In the genomic region with DNA sequence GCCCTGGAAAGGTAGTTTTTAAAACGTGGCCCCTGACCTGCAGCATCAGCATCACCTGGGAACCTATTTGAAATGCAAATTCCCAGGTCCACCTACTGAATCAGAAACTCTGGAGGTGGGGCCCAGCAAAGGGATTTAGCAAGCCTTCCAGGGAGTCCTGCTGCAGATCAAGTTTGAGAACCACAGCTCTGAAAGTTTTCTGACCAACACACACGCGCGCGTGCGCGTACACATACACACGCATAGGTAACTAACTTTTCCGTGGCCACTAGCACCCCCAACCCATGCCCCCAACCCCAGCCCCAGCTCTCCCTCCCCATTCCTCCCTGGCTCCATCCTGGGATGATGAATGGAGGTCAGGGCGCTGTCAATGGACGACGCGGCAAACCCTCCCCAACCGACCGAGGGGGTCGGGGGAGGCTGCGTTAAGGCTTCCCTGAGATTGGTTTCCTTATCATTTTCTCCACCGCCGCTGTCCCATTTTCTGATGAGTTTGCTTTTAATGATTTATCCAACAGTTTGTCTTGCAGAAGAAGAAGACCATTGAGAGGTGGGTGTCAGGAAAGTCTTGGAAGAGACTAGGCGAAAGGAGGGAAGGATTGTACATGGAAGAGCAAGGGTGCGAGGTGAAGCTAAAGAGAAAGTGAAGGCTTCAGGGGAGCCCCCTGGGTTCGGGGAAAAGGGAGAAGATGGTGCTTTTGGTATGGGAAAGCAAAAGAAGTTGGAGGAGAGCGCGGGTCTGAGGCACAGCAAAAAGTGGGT, we compare ENCODE assay signal across 1 cellular context.
TF ChIP-seq lines count a peak whose summit lies in the region.

No MANE protein-coding gene starts in this region.

TF ChIP-seq in HEK293T, 16 proteins besides CTCF, POLR2A, EP300 and RAD21 (continued from another document):
- TF ChIP-seq, protein P1, sequence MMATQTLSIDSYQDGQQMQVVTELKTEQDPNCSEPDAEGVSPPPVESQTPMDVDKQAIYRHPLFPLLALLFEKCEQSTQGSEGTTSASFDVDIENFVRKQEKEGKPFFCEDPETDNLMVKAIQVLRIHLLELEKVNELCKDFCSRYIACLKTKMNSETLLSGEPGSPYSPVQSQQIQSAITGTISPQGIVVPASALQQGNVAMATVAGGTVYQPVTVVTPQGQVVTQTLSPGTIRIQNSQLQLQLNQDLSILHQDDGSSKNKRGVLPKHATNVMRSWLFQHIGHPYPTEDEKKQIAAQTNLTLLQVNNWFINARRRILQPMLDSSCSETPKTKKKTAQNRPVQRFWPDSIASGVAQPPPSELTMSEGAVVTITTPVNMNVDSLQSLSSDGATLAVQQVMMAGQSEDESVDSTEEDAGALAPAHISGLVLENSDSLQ (IDR thresholded peaks at IDR 0.05), result no peak
- no peak for TF ChIP-seq ARNT (IDR thresholded peaks at IDR 0.05)
- no peak for TF ChIP-seq SUZ12 (IDR thresholded peaks at IDR 0.05)
- TF ChIP-seq TARDBP (IDR thresholded peaks at IDR 0.05), result no peak
- no peak for TF ChIP-seq L3MBTL2 (conservative IDR thresholded peaks at IDR 0.05)
